8 cellular contexts compared by ENCODE assay signal in genomic region chr19:1416014-1416841, GRCh38. TPM values are rescaled to one million over a fixed set of nuclear protein-coding genes. Genes with fewer than 3 reads are reported as not detected.
DNase-seq lines count a peak whose midpoint lies in the region; ATAC-seq and TF ChIP-seq lines count a peak whose summit lies in the region.

No MANE protein-coding gene starts in this region.

- no peaks in the 10 kb centered on the region for H3K9me2 ChIP-seq in PC-3 (replicated peaks; ENCODE audit: low read length)

- no peaks in the 10 kb centered on the region for H3K9me3 ChIP-seq in PC-3 (ENCODE audit: low read length)
- H3K9me3 ChIP-seq in breast epithelium, result no peaks in the 10 kb centered on the region
- H3K9me3 ChIP-seq in left lung, result no peaks in the 10 kb centered on the region
- no peaks in the 10 kb centered on the region for H3K9me3 ChIP-seq in stomach smooth muscle (ENCODE audit: control insufficient read depth in 2 of 2, low read length in 2 of 2)
- H3K9me3 ChIP-seq in SJCRH30 (replicated peaks), result no peaks in the 10 kb centered on the region

- no peak overlapping the region for H2AFZ ChIP-seq in PC-3 (ENCODE audit: low read length)

- H3K4me2 ChIP-seq in PC-3 (ENCODE audit: low read length), result peak overlapping the region; percentile 79

- no peak for TF ChIP-seq CTCF in PC-3 (conservative IDR thresholded peaks at IDR 0.05; ENCODE audit: low read depth, low read length)
- no peak for TF ChIP-seq CTCF in breast epithelium (IDR thresholded peaks at IDR 0.05)
- TF ChIP-seq CTCF in left lung (IDR thresholded peaks at IDR 0.05), result no peak

- peaks cover 37% of the 10 kb centered on the region; the same call in 1 of the 2 replicates for H4K20me1 ChIP-seq in PC-3 (ENCODE audit: low read length)

- H3K4me1 ChIP-seq in PC-3 (ENCODE audit: insufficient read depth, low read length), result peaks cover 21% of the 10 kb centered on the region
- H3K4me1 ChIP-seq in breast epithelium, result peaks cover 40 to 53% of the 10 kb centered on the region in 2 donors
- peaks cover 44 to 69% of the 10 kb centered on the region in 2 donors for H3K4me1 ChIP-seq in left lung
- peaks cover 51% of the 10 kb centered on the region for H3K4me1 ChIP-seq in stomach smooth muscle (ENCODE audit: control insufficient read depth, insufficient read depth, low read length)
- peaks cover 15% of the 10 kb centered on the region for H3K4me1 ChIP-seq in SJCRH30

- DNase-seq in PC-3, result no peak
- no peak for DNase-seq in breast epithelium (ENCODE audit: low spot score in 2 of 2)
- DNase-seq in left lung, result peak in 1 of 2 donors; percentile 77
- no peak for DNase-seq in superior temporal gyrus (ENCODE audit: extremely low spot score)
- DNase-seq in NCI-H1436 treated with DMSO at 0.1 percent for 48 hours (lab: John Stamatoyannopoulos, UW), result no peak
- no peak for DNase-seq in SJCRH30
- no peak for DNase-seq in EL

- H3K36me3 ChIP-seq in PC-3 (ENCODE audit: low read depth, low read length), result peaks cover 29% of the 10 kb centered on the region; the same call in 1 of the 2 replicates
- no peaks in the 10 kb centered on the region for H3K36me3 ChIP-seq in breast epithelium
- H3K36me3 ChIP-seq in left lung, result peaks cover 6 to 55% of the 10 kb centered on the region in 2 donors
- H3K36me3 ChIP-seq in stomach smooth muscle (ENCODE audit: control insufficient read depth in 2 of 2, insufficient read depth in 2 of 2, low read length in 2 of 2), result peaks cover 19 to 21% of the 10 kb centered on the region in 2 donors
- H3K36me3 ChIP-seq in SJCRH30, result peaks cover 46% of the 10 kb centered on the region

- CTCF ChIA-PET in PC-3 (lab: Charles Lee), result no interaction called here

- peaks cover 7% of the 10 kb centered on the region for H3F3A ChIP-seq in PC-3 (ENCODE audit: low read length, unreplicated experiment)

- POLR2A ChIA-PET in PC-3 (lab: Charles Lee; ENCODE audit: unreplicated experiment), result no interaction called here

- no TSS peak for BruUV-seq in PC-3 (replicated peaks; lab: Mats Ljungman, UMichigan)

- TF ChIP-seq POLR2A in breast epithelium (IDR thresholded peaks at IDR 0.05), result no peak

- peak overlapping the region; percentile 96 for H3K27ac ChIP-seq in PC-3 (ENCODE audit: low read length)
- peak overlapping the region; percentile 95 to 97 for H3K27ac ChIP-seq in breast epithelium
- peak overlapping the region; percentile 78 to 89 for H3K27ac ChIP-seq in left lung
- peak overlapping the region; percentile 62 for H3K27ac ChIP-seq in stomach smooth muscle (ENCODE audit: low read length)
- H3K27ac ChIP-seq in SJCRH30, result no peak overlapping the region

- H3K27me3 ChIP-seq in PC-3 (ENCODE audit: low read length) (no peaks in the 10 kb centered on the region), breast epithelium (no peaks in the 10 kb centered on the region), left lung (no peaks in the 10 kb centered on the region), stomach smooth muscle (ENCODE audit: control insufficient read depth in 1 of 2, insufficient read depth in 2 of 2, low read length in 2 of 2) (no peaks in the 10 kb centered on the region), SJCRH30 (no peaks in the 10 kb centered on the region)

- intact Hi-C loops in PC-3 (cut with micrococcal nuclease) (no loop called here), breast epithelium (cut with DNase I; ENCODE audit: low total_unique reads) (no loop called here), left lung (cut with DNase I) (no loop called here)

- peak overlapping the region; percentile 70 for H3K9ac ChIP-seq in PC-3 (ENCODE audit: low read length)
- peak overlapping the region; percentile 51 to 60 for H3K9ac ChIP-seq in stomach smooth muscle (ENCODE audit: low read length in 2 of 2)

- ATAC-seq in PC-3 (no peak), left lung (no peak)

- H3K79me2 ChIP-seq in PC-3 (ENCODE audit: low read length), result peaks cover 87% of the 10 kb centered on the region

- H3K4me3 ChIP-seq in PC-3 (ENCODE audit: low read length) (peak overlapping the region; percentile 52; the same call in 1 of the 2 replicates), breast epithelium (peak overlapping the region in 2 of 3 donors; percentile 18 to 51), left lung (peak overlapping the region in 1 of 2 donors; percentile 6), stomach smooth muscle (ENCODE audit: low read length in 2 of 2) (peak overlapping the region; percentile 51 to 54), SJCRH30 (no peak overlapping the region)

RNA-seq across cellular contexts. Expression of gene DAZAP1, which starts 8.8 kb away (rescaled TPM):
- total RNA-seq in PC-3 (2014; rRNA removed) (177 and 178 TPM in 2 replicates), breast epithelium (10 to 100 TPM; 35.8 to 50.9 (median 48.8) TPM), left lung (100 to 1,000 TPM in 1 of 2 donors, 10 to 100 TPM in 1; 87.6 to 132 TPM)
- total RNA-seq in SJCRH30 (2014; rRNA removed; shearing (Covaris generic)), result 132 and 138 TPM in 2 replicates

RNA-seq across cellular contexts. Expression of gene GAMT, which starts 14.9 kb away (rescaled TPM):
- total RNA-seq in PC-3 (2014; rRNA removed), result 74.9 and 75.6 TPM in 2 replicates
- total RNA-seq in breast epithelium, result 10 to 100 TPM; 23.6 to 40.0 (median 30.3) TPM
- 10 to 100 TPM in 1 of 2 donors, 1 to 10 TPM in 1; 5.9 to 19.2 TPM for total RNA-seq in left lung
- 13.7 and 15.2 TPM in 2 replicates for total RNA-seq in SJCRH30 (2014; rRNA removed; shearing (Covaris generic))

RNA-seq across cellular contexts. Expression of gene RPS15, which starts 22.0 kb away (rescaled TPM):
- 1,797 and 2,672 TPM in 2 replicates for total RNA-seq in PC-3 (2014; rRNA removed)
- total RNA-seq in breast epithelium, result 1,000 to 10,000 TPM; 2,978 to 3,238 (median 2,982) TPM
- total RNA-seq in left lung, result 100 to 1,000 TPM; 942 to 951 TPM
- 1,359 and 1,591 TPM in 2 replicates for total RNA-seq in SJCRH30 (2014; rRNA removed; shearing (Covaris generic))

RNA-seq across cellular contexts. Expression of gene NDUFS7, which starts 32.5 kb away (rescaled TPM):
- 102 and 111 TPM in 2 replicates for total RNA-seq in PC-3 (2014; rRNA removed)
- 100 to 1,000 TPM in 1 of 3 donors, 10 to 100 TPM in 2; 67.5 to 122 (median 67.5) TPM for total RNA-seq in breast epithelium
- total RNA-seq in left lung, result 10 to 100 TPM; 84.4 to 85.4 TPM
- total RNA-seq in SJCRH30 (2014; rRNA removed; shearing (Covaris generic)), result 31.4 and 39.6 TPM in 2 replicates

RNA-seq across cellular contexts. Expression of gene APC2, which starts 33.7 kb away (rescaled TPM):
- total RNA-seq in PC-3 (2014; rRNA removed) (0.29 and 1.4 TPM in 2 replicates), breast epithelium (under 1 TPM; under 0.01 to 0.29 (median 0.16) TPM), left lung (under 1 TPM; 0.06 to 0.10 TPM)
- total RNA-seq in SJCRH30 (2014; rRNA removed; shearing (Covaris generic)), result 0.13 and 0.24 TPM in 2 replicates
